Comparison of ENCODE assay signal across 8 cellular contexts in genomic region chr14:24146622-24146977, GRCh38. TPM values are rescaled to one million over a fixed set of nuclear protein-coding genes. Genes with fewer than 3 reads are reported as not detected.
DNase-seq lines count a peak whose midpoint lies in the region; ATAC-seq and TF ChIP-seq lines count a peak whose summit lies in the region.

No MANE protein-coding gene starts in this region.

- peaks cover 31% of the 10 kb centered on the region for H3K36me3 ChIP-seq in suprapubic skin

- peak overlapping the region; percentile 84 for H3K27ac ChIP-seq in suprapubic skin

- TF ChIP-seq CTCF in suprapubic skin (IDR thresholded peaks at IDR 0.05) = no peak

- WGBS in suprapubic skin = 0% methylated on average over 17 of the region's 17 CpGs

- peak overlapping the region; percentile 96 for H3K4me3 ChIP-seq in suprapubic skin

- no peaks in the 10 kb centered on the region for H3K9me3 ChIP-seq in suprapubic skin

- peaks cover 40% of the 10 kb centered on the region for H3K4me1 ChIP-seq in suprapubic skin

- no peak for TF ChIP-seq POLR2A in suprapubic skin (IDR thresholded peaks at IDR 0.05)

- peak; percentile 66 for ATAC-seq in HG02571 (IDR thresholded peaks at IDR 0.05; ENCODE audit: unreplicated experiment)

- no peaks in the 10 kb centered on the region for H3K27me3 ChIP-seq in suprapubic skin

- TF ChIP-seq EP300 in suprapubic skin (IDR thresholded peaks at IDR 0.05) = no peak

- DNase-seq in GM04503 (ENCODE audit: low read depth) (peak; percentile 73), NAMALWA (ENCODE audit: low spot score) (peak; percentile 97), SK-N-DZ (ENCODE audit: low spot score) (peak; percentile 99), globus pallidus (ENCODE audit: low spot score) (peak; percentile 88), nucleus accumbens (lab: John Stamatoyannopoulos, UW) (peak in 55 of 56 donors; percentile 57 to 91 (median 79)), suprapubic skin (ENCODE audit: low spot score in 2 of 2) (peak; percentile 95 to 96)
- DNase-seq in activated naive CD4-positive, alpha-beta T cell treated with anti-CD3 and anti-CD28 coated beads, Interleukin-2, amount 50 U/mL, for 16 hours = peak; percentile 82

RNA-seq across cellular contexts. Expression of gene PSME2, which starts 0.2 kb away (rescaled TPM):
- polyA plus RNA-seq in SK-N-DZ (2014; cell fraction: cytosol; rRNA removed) = 35.4 and 65.6 TPM in 2 replicates
- 159 and 241 TPM in 2 replicates for polyA plus RNA-seq in SK-N-DZ (2014; cell fraction: nucleus; rRNA removed)
- total RNA-seq in suprapubic skin = 10 to 100 TPM; 39.3 to 75.2 (median 47.0) TPM

RNA-seq across cellular contexts. Expression of gene RNF31, which starts 0.7 kb away (rescaled TPM):
- 36.2 and 37.0 TPM in 2 replicates for polyA plus RNA-seq in SK-N-DZ (2014; cell fraction: cytosol; rRNA removed)
- 107 and 214 TPM in 2 replicates for polyA plus RNA-seq in SK-N-DZ (2014; cell fraction: nucleus; rRNA removed)
- total RNA-seq in suprapubic skin = 10 to 100 TPM; 62.3 to 97.2 (median 70.6) TPM

RNA-seq across cellular contexts. Expression of gene EMC9, which starts 5.2 kb away (rescaled TPM):
- 36.5 and 41.8 TPM in 2 replicates for polyA plus RNA-seq in SK-N-DZ (2014; cell fraction: cytosol; rRNA removed)
- polyA plus RNA-seq in SK-N-DZ (2014; cell fraction: nucleus; rRNA removed) = 62.5 and 81.9 TPM in 2 replicates
- total RNA-seq in suprapubic skin = 10 to 100 TPM; 10.9 to 22.0 (median 14.1) TPM

RNA-seq across cellular contexts. Expression of gene PSME1, which starts 10.6 kb away (rescaled TPM):
- 103 and 129 TPM in 2 replicates for polyA plus RNA-seq in SK-N-DZ (2014; cell fraction: cytosol; rRNA removed)
- 84.8 and 95.8 TPM in 2 replicates for polyA plus RNA-seq in SK-N-DZ (2014; cell fraction: nucleus; rRNA removed)
- total RNA-seq in suprapubic skin = 100 to 1,000 TPM in 2 of 4 donors, 10 to 100 TPM in 2; 72.3 to 113 (median 91.1) TPM

RNA-seq across cellular contexts. Expression of gene IRF9, which starts 14.5 kb away (rescaled TPM):
- polyA plus RNA-seq in SK-N-DZ (2014; cell fraction: cytosol; rRNA removed) = 4.0 and 12.4 TPM in 2 replicates
- polyA plus RNA-seq in SK-N-DZ (2014; cell fraction: nucleus; rRNA removed) = 52.8 and 86.8 TPM in 2 replicates
- total RNA-seq in suprapubic skin = 10 to 100 TPM; 31.1 to 45.2 (median 37.5) TPM

Comparison
In these comparisons a context has a peak if more than half of its experiments do, and no peak if none do; other contexts are left out.
1. Peak in every context shown above with its lines: DNase-seq, ATAC-seq, H3K4me3 ChIP-seq and H3K27ac ChIP-seq.